ENCODE assay signal across 27 cellular contexts in genomic region chr17:3698139-3698538, GRCh38. TPM values are rescaled to one million over a fixed set of nuclear protein-coding genes. Genes with fewer than 3 reads are reported as not detected.
A peak's percentile ranks its signal among the peaks of the same experiment; 100 is the strongest.
DNase-seq lines count a peak whose midpoint lies in the region; ATAC-seq, FAIRE-seq and TF ChIP-seq lines count a peak whose summit lies in the region.
"Had no signal": no experiment of that assay in that cellular context is flagged by ENCODE, and none has a peak within 500 bp of the region (broad histone marks: within the 10 kb centered on the region; RNA-seq: fewer than 3 reads in every experiment).

No MANE protein-coding gene starts in this region.

- FAIRE-seq in kidney (lab: Jason Lieb, UNC): no peak
- FAIRE-seq: D721Med, GM18507 had no signal

- no peaks in the 10 kb centered on the region for H3K27me3 Mint-ChIP-seq in T-helper 2 cell treated with Interferon-gamma antibody and Interleukin-4, amounts not matched to agents 5 μg/mL and 100 μg/mL, for 36 hours (ENCODE audit: low read depth)
- H3K27me3 Mint-ChIP-seq in natural killer cell treated with Interleukin-12 subunit alpha and Interleukin-12 subunit beta and Interleukin-15 and Interleukin-18, amount 100 ng/mL, for 72 hours: no peaks in the 10 kb centered on the region
- H3K27me3 Mint-ChIP-seq in natural killer cell (ENCODE audit: low read depth in 2 of 2) (no peaks in the 10 kb centered on the region), CD14-positive monocyte (ENCODE audit: low read depth in 3 of 3) (peaks cover 17 to 28% (median 28%) of the 10 kb centered on the region in 3 donors)

- H3K27ac ChIP-seq in kidney (ENCODE audit: low read depth in 2 of 2, low read length in 2 of 2): no peak overlapping the region
- H3K27ac ChIP-seq: SK-N-MC had no signal

- H3K4me1 Mint-ChIP-seq in T-helper 2 cell treated with Interferon-gamma antibody and Interleukin-4, amounts not matched to agents 5 μg/mL and 100 μg/mL, for 36 hours (ENCODE audit: low read depth): peaks cover 16% of the 10 kb centered on the region
- peaks cover 43 to 48% of the 10 kb centered on the region in 2 donors for H3K4me1 Mint-ChIP-seq in natural killer cell treated with Interleukin-12 subunit alpha and Interleukin-12 subunit beta and Interleukin-15 and Interleukin-18, amount 100 ng/mL, for 72 hours (ENCODE audit: low read depth in 2 of 2)
- H3K4me1 Mint-ChIP-seq in natural killer cell (peaks cover 12 to 33% of the 10 kb centered on the region in 2 donors), CD14-positive monocyte (peaks cover 26% of the 10 kb centered on the region)

- H3K36me3 Mint-ChIP-seq in T-helper 2 cell treated with Interferon-gamma antibody and Interleukin-4, amounts not matched to agents 5 μg/mL and 100 μg/mL, for 36 hours (ENCODE audit: low read depth): peaks cover 33% of the 10 kb centered on the region
- H3K36me3 Mint-ChIP-seq in natural killer cell treated with Interleukin-12 subunit alpha and Interleukin-12 subunit beta and Interleukin-15 and Interleukin-18, amount 100 ng/mL, for 72 hours: peaks cover 36% of the 10 kb centered on the region
- H3K36me3 Mint-ChIP-seq in natural killer cell (no peaks in the 10 kb centered on the region), CD14-positive monocyte (peaks cover 0 to 1% of the 10 kb centered on the region in 2 donors)
- H3K36me3 Mint-ChIP-seq: CD4-positive, CD25-positive, alpha-beta regulatory T cell had no signal

- TF ChIP-seq CTCF in natural killer cell (IDR thresholded peaks at IDR 0.05): no peak
- no peak for TF ChIP-seq CTCF in kidney (IDR thresholded peaks at IDR 0.05; ENCODE audit: borderline replicate concordance, extremely low read depth, insufficient read depth)
- TF ChIP-seq CTCF in CD14-positive monocyte (IDR thresholded peaks at IDR 0.05): no peak

- H3K4me3 Mint-ChIP-seq in T-helper 2 cell treated with Interferon-gamma antibody and Interleukin-4, amounts not matched to agents 5 μg/mL and 100 μg/mL, for 36 hours: peak overlapping the region; percentile 58
- H3K4me3 Mint-ChIP-seq in natural killer cell treated with Interleukin-12 subunit alpha and Interleukin-12 subunit beta and Interleukin-15 and Interleukin-18, amount 100 ng/mL, for 72 hours: peak overlapping the region; percentile 63
- H3K4me3 Mint-ChIP-seq in natural killer cell (no peak overlapping the region), CD14-positive monocyte (no peak overlapping the region)
- H3K4me3 Mint-ChIP-seq: GM23338, H9 had no signal

- DNase-seq in T-helper 2 cell treated with Interferon-gamma antibody and Interleukin-4, amounts not matched to agents 5 μg/mL and 100 μg/mL, for 36 hours (ENCODE audit: low spot score): no peak
- DNase-seq in T-helper 2 cell (no peak), natural killer cell (no peak), kidney (peak; percentile 44), hepatic stellate cell (ENCODE audit: low spot score) (no peak), CD14-positive monocyte (ENCODE audit: low spot score) (no peak), NCI-H1436 treated with DMSO at 0.1 percent for 48 hours (lab: John Stamatoyannopoulos, UW) (no peak)
- peak; percentile 29 for DNase-seq in natural killer cell treated with Interleukin-12 subunit alpha and Interleukin-12 subunit beta and Interleukin-15 and Interleukin-18, amount 100 ng/mL, for 72 hours (ENCODE audit: low spot score)
- DNase-seq: 8988T; ACHN; CD4-positive, CD25-positive, alpha-beta regulatory T cell; H9; KBM-7; NCI-H1048; NCI-H1417; NCI-H187; NCI-H2081 treated with DMSO at 0.1 percent for 48 hours; NCI-H2171; NCI-H226; NCI-H510A; NCI-H69; SIG-M5 had no signal

- peaks cover 0 to 3% of the 10 kb centered on the region in 2 donors for H3K9me3 ChIP-seq in kidney (ENCODE audit: control insufficient read depth in 1 of 2, low read length in 2 of 2)

- peaks cover 0 to 3% of the 10 kb centered on the region in 2 donors for H3K4me1 ChIP-seq in kidney (ENCODE audit: control insufficient read depth in 1 of 2, insufficient read depth in 1 of 2, low read depth in 1 of 2, low read length in 2 of 2)

- no peak overlapping the region for H3K27ac Mint-ChIP-seq in T-helper 2 cell treated with Interferon-gamma antibody and Interleukin-4, amounts not matched to agents 5 μg/mL and 100 μg/mL, for 36 hours
- peak overlapping the region; percentile 64 to 93 for H3K27ac Mint-ChIP-seq in natural killer cell treated with Interleukin-12 subunit alpha and Interleukin-12 subunit beta and Interleukin-15 and Interleukin-18, amount 100 ng/mL, for 72 hours
- H3K27ac Mint-ChIP-seq in natural killer cell (no peak overlapping the region), CD14-positive monocyte (no peak overlapping the region)
- H3K27ac Mint-ChIP-seq: CD4-positive, CD25-positive, alpha-beta regulatory T cell; GM23338; H9 had no signal

- no peak for ATAC-seq in natural killer cell treated with Interleukin-12 subunit alpha and Interleukin-12 subunit beta and Interleukin-15 and Interleukin-18, amount 100 ng/mL, for 72 hours
- ATAC-seq in natural killer cell: no peak
- ATAC-seq: GM23338, Panc1 had no signal

- H3K36me3 ChIP-seq in kidney (ENCODE audit: control insufficient read depth in 1 of 2, insufficient read depth in 2 of 2, low read length in 2 of 2): no peaks in the 10 kb centered on the region

- no peak overlapping the region for H3K4me3 ChIP-seq in kidney (ENCODE audit: low read length in 2 of 2)
- H3K4me3 ChIP-seq: GM23338, SK-N-MC had no signal

- intact Hi-C loops in natural killer cell (cut with micrococcal nuclease): no loop called here
- intact Hi-C loops in kidney (cut with DNase I): no loop called here
- intact Hi-C loops in CD14-positive monocyte (cut with micrococcal nuclease): no loop called here

- no peak overlapping the region for H3K9ac ChIP-seq in kidney (ENCODE audit: low read length in 2 of 2)

- peaks cover 11% of the 10 kb centered on the region for H3K9me3 Mint-ChIP-seq in T-helper 2 cell treated with Interferon-gamma antibody and Interleukin-4, amounts not matched to agents 5 μg/mL and 100 μg/mL, for 36 hours
- H3K9me3 Mint-ChIP-seq in natural killer cell treated with Interleukin-12 subunit alpha and Interleukin-12 subunit beta and Interleukin-15 and Interleukin-18, amount 100 ng/mL, for 72 hours: peaks cover 3% of the 10 kb centered on the region
- H3K9me3 Mint-ChIP-seq in natural killer cell (no peaks in the 10 kb centered on the region), CD14-positive monocyte (peaks cover 0 to 24% (median 12%) of the 10 kb centered on the region in 7 donors)

RNA-seq across cellular contexts. Expression of gene P2RX5, which starts 2.2 kb away (rescaled TPM):
- total RNA-seq in natural killer cell treated with Interleukin-12 subunit alpha and Interleukin-12 subunit beta and Interleukin-15 and Interleukin-18, amount 100 ng/mL, for 72 hours: 1,000 to 10,000 TPM; 2,596 to 3,366 TPM
- total RNA-seq in natural killer cell (10 to 100 TPM in 1 of 3 donors, 1 to 10 TPM in 2; 7.8 to 15.4 (median 9.2) TPM), kidney (8.4 TPM)
- polyA plus RNA-seq in kidney (ENCODE audit: insufficient read depth, low read depth, low replicate concordance) (not detected), CD14-positive monocyte (1 to 10 TPM in 1 of 2 donors, under 1 TPM in 1; 0.64 to 3.4 TPM)

RNA-seq across cellular contexts. Expression of gene HASPIN, which starts 25.6 kb away (rescaled TPM):
- 10 to 100 TPM; 44.2 to 64.6 TPM for total RNA-seq in natural killer cell treated with Interleukin-12 subunit alpha and Interleukin-12 subunit beta and Interleukin-15 and Interleukin-18, amount 100 ng/mL, for 72 hours
- total RNA-seq in natural killer cell: under 1 TPM; 0.33 to 0.79 (median 0.70) TPM
- total RNA-seq in kidney: 0.38 TPM
- polyA plus RNA-seq in kidney (ENCODE audit: insufficient read depth, low read depth, low replicate concordance): not detected
- polyA plus RNA-seq in CD14-positive monocyte: not detected

RNA-seq across cellular contexts. Expression of gene EMC6, which starts 29.5 kb away (rescaled TPM):
- total RNA-seq in natural killer cell treated with Interleukin-12 subunit alpha and Interleukin-12 subunit beta and Interleukin-15 and Interleukin-18, amount 100 ng/mL, for 72 hours: 10 to 100 TPM; 43.7 to 56.2 TPM
- total RNA-seq in natural killer cell: 10 to 100 TPM; 29.3 to 34.7 (median 32.1) TPM
- total RNA-seq in kidney: 25.6 TPM
- 77.1 TPM for polyA plus RNA-seq in kidney (ENCODE audit: insufficient read depth, low read depth, low replicate concordance)
- 100 to 1,000 TPM; 105 to 118 TPM for polyA plus RNA-seq in CD14-positive monocyte

RNA-seq across cellular contexts. Expression of gene TAX1BP3, which starts 29.8 kb away (rescaled TPM):
- 100 to 1,000 TPM; 135 to 204 TPM for total RNA-seq in natural killer cell treated with Interleukin-12 subunit alpha and Interleukin-12 subunit beta and Interleukin-15 and Interleukin-18, amount 100 ng/mL, for 72 hours
- 10 to 100 TPM; 15.1 to 17.0 (median 16.3) TPM for total RNA-seq in natural killer cell
- 158 TPM for total RNA-seq in kidney
- polyA plus RNA-seq in kidney (ENCODE audit: insufficient read depth, low read depth, low replicate concordance): 128 TPM
- polyA plus RNA-seq in CD14-positive monocyte: 10 to 100 TPM; 70.9 to 71.8 TPM

Comparison
In these comparisons a context has a peak if more than half of its experiments do, and no peak if none do; other contexts are left out.
1. DNase-seq: peak in natural killer cell treated with Interleukin-12 subunit alpha and Interleukin-12 subunit beta and Interleukin-15 and Interleukin-18, amount 100 ng/mL, for 72 hours (single experiment) and kidney (single experiment); none in T-helper 2 cell treated with Interferon-gamma antibody and Interleukin-4, amounts not matched to agents 5 μg/mL and 100 μg/mL, for 36 hours (single experiment), T-helper 2 cell (0 of 5), natural killer cell (single experiment), hepatic stellate cell (single experiment), CD14-positive monocyte (single experiment) and NCI-H1436 treated with DMSO at 0.1 percent for 48 hours (single experiment).
2. H3K27ac Mint-ChIP-seq: peak in natural killer cell treated with Interleukin-12 subunit alpha and Interleukin-12 subunit beta and Interleukin-15 and Interleukin-18, amount 100 ng/mL, for 72 hours (2 of 2); none in T-helper 2 cell treated with Interferon-gamma antibody and Interleukin-4, amounts not matched to agents 5 μg/mL and 100 μg/mL, for 36 hours (single experiment), natural killer cell (0 of 2) and CD14-positive monocyte (0 of 7).
3. H3K4me3 Mint-ChIP-seq: peak in T-helper 2 cell treated with Interferon-gamma antibody and Interleukin-4, amounts not matched to agents 5 μg/mL and 100 μg/mL, for 36 hours (single experiment) and natural killer cell treated with Interleukin-12 subunit alpha and Interleukin-12 subunit beta and Interleukin-15 and Interleukin-18, amount 100 ng/mL, for 72 hours (single experiment); none in natural killer cell (single experiment) and CD14-positive monocyte (0 of 2).
4. RNA of gene P2RX5, which starts 2.2 kb away (total RNA-seq): 2,596 to 3,366 TPM in natural killer cell treated with Interleukin-12 subunit alpha and Interleukin-12 subunit beta and Interleukin-15 and Interleukin-18, amount 100 ng/mL, for 72 hours; 7.8 to 15.4 TPM in natural killer cell and 8.4 TPM in kidney (single experiment); every median in the first group is over 100 times any median in the second.
5. RNA of gene HASPIN, which starts 25.6 kb away (total RNA-seq): 44.2 to 64.6 TPM in natural killer cell treated with Interleukin-12 subunit alpha and Interleukin-12 subunit beta and Interleukin-15 and Interleukin-18, amount 100 ng/mL, for 72 hours; 0.33 to 0.79 TPM in natural killer cell and 0.38 TPM in kidney (single experiment); every median in the first group is over 10 times any median in the second.